ENCODE assay signal across 24 cellular contexts in genomic region chr16:88960516-88960915, GRCh38. TPM values are rescaled to one million over a fixed set of nuclear protein-coding genes. Genes with fewer than 3 reads are reported as not detected.
DNase-seq lines count a peak whose midpoint lies in the region; ATAC-seq, FAIRE-seq and TF ChIP-seq lines count a peak whose summit lies in the region.
"Had no signal": no experiment of that assay in that cellular context is flagged by ENCODE, and none has a peak within 500 bp of the region (broad histone marks: within the 10 kb centered on the region; RNA-seq: fewer than 3 reads in every experiment).

No MANE protein-coding gene starts in this region.

- H3K9me1 ChIP-seq in K562 (ENCODE audit: control insufficient read depth, insufficient read depth, low read length): peaks cover 8% of the 10 kb centered on the region

- H3K27me3 Mint-ChIP-seq in IgD-negative memory B cell (no peaks in the 10 kb centered on the region), Caco-2 (ENCODE audit: insufficient read depth, unreplicated experiment) (peaks cover 40% of the 10 kb centered on the region)

- CTCF ChIA-PET in K562 (lab: Yijun Ruan, JAX; ENCODE audit: low intra/inter-chr PET ratio): no interaction called here
- CTCF ChIA-PET in Caco-2 (lab: Charles Lee): no interaction called here
- CTCF ChIA-PET in PC-3 (lab: Charles Lee): no interaction called here

- POLR2A ChIA-PET in K562 (lab: Yijun Ruan, JAX) (no interaction called here), Caco-2 (lab: Charles Lee) (no interaction called here), PC-3 (lab: Charles Lee; ENCODE audit: unreplicated experiment) (no interaction called here)

- BruUV-seq in K562 (replicated peaks; lab: Mats Ljungman, UMichigan) (no TSS peak), Caco-2 (replicated peaks; lab: Mats Ljungman, UMichigan) (no TSS peak), PC-3 (replicated peaks; lab: Mats Ljungman, UMichigan) (no TSS peak)

- peaks cover 20 to 30% (median 23%) of the 10 kb centered on the region in 3 donors for H3K4me1 Mint-ChIP-seq in IgD-negative memory B cell
- H3K4me1 Mint-ChIP-seq in Caco-2 (ENCODE audit: low read depth, unreplicated experiment): no peaks in the 10 kb centered on the region

- H3K36me3 Mint-ChIP-seq in IgD-negative memory B cell (peaks cover 11% of the 10 kb centered on the region), Caco-2 (ENCODE audit: insufficient read depth, unreplicated experiment) (no peaks in the 10 kb centered on the region)
- H3K36me3 Mint-ChIP-seq: CD4-positive, CD25-positive, alpha-beta regulatory T cell; CD8-positive, alpha-beta T cell had no signal

- H2AFZ ChIP-seq in K562 (ENCODE audit: low read depth, low read length) (no peak overlapping the region), PC-3 (ENCODE audit: low read length) (no peak overlapping the region)

- WGBS in K562 (ENCODE audit: insufficient coverage, low coverage, missing lambda C conversion rate): 85% methylated on average over 3 of the region's 3 CpGs

- no peak overlapping the region for H3K9ac ChIP-seq in BLaER1
- H3K9ac ChIP-seq in K562 (ENCODE audit: insufficient read depth in 1 of 2, low read depth in 2 of 2, low read length in 2 of 2): no peak overlapping the region
- no peak overlapping the region for H3K9ac ChIP-seq in PC-3 (ENCODE audit: low read length)

- no peak for TF ChIP-seq POLR2A in K562 (conservative IDR thresholded peaks at IDR 0.05)

- no peak for TF ChIP-seq CTCF in right atrium auricular region (IDR thresholded peaks at IDR 0.05)
- TF ChIP-seq CTCF in K562 (IDR thresholded peaks at IDR 0.05 in 2 of 3, conservative IDR thresholded peaks at IDR 0.05 in 1 of 3; ENCODE audit: insufficient read depth in 2 of 3, low read depth in 1 of 3, low read length in 3 of 3): no peak
- no peak for TF ChIP-seq CTCF in Caco-2 (IDR thresholded peaks at IDR 0.05; ENCODE audit: insufficient read depth in 1 of 2, low read depth in 1 of 2, low read length in 1 of 2, severe bottlenecking in 1 of 2, unreplicated experiment in 1 of 2)
- TF ChIP-seq CTCF in PC-3 (conservative IDR thresholded peaks at IDR 0.05; ENCODE audit: low read depth, low read length): no peak

- TF ChIP-seq RAD21 in K562 (CRISPR knock-in tag; conservative IDR thresholded peaks at IDR 0.05 in 1 of 2, IDR thresholded peaks at IDR 0.05 in 1 of 2): no peak

- intact Hi-C loops in Right ventricle myocardium inferior (cut with DNase I): loop anchor here (10.0 kb wide), 1 partner anchor 454 kb away; no protein-coding TSS in a partner anchor
- intact Hi-C loops in K562 (cut with micrococcal nuclease): no loop called here
- intact Hi-C loops in Caco-2 (cut with micrococcal nuclease; ENCODE audit: unreplicated experiment): no loop called here
- intact Hi-C loops in PC-3 (cut with micrococcal nuclease): no loop called here

- no peak overlapping the region for H3K27ac ChIP-seq in right atrium auricular region
- H3K27ac ChIP-seq in BLaER1: no peak overlapping the region
- no peak overlapping the region for H3K27ac ChIP-seq in K562 (ENCODE audit: extremely low read depth, low read depth, low read length)
- H3K27ac ChIP-seq in PC-3 (ENCODE audit: low read length): no peak overlapping the region
- H3K27ac ChIP-seq: C4-2B had no signal

- no peak for FAIRE-seq in K562 (lab: Jason Lieb, UNC)
- FAIRE-seq: D721Med, GM12891, GM18507, H54 had no signal

- H3F3A ChIP-seq in PC-3 (ENCODE audit: low read length, unreplicated experiment): no peaks in the 10 kb centered on the region

- peaks cover 95% of the 10 kb centered on the region for H3K79me2 ChIP-seq in K562 (ENCODE audit: control insufficient read depth, insufficient read depth, low read length)
- H3K79me2 ChIP-seq in PC-3 (ENCODE audit: low read length): no peaks in the 10 kb centered on the region

- no peak for ATAC-seq in Right ventricle myocardium inferior
- no peak for ATAC-seq in K562
- ATAC-seq in PC-3: no peak
- ATAC-seq: CD8-positive, alpha-beta T cell had no signal

- TF ChIP-seq EP300 in K562 (IDR thresholded peaks at IDR 0.05; ENCODE audit: low read length): no peak

- DNase-seq in Right ventricle myocardium inferior (ENCODE audit: missing footprints): peak; percentile 25
- no peak for DNase-seq in right atrium auricular region (ENCODE audit: low spot score)
- no peak for DNase-seq in K562 (ENCODE audit: extremely low read depth in 1 of 4, low spot score in 3 of 4)
- DNase-seq in Caco-2: no peak
- DNase-seq in PC-3: no peak
- no peak for DNase-seq in DMS79 (lab: John Stamatoyannopoulos, UW)
- DNase-seq: CD4-positive, CD25-positive, alpha-beta regulatory T cell; DMS 273 treated with DMSO at 0.1 percent for 48 hours; DMS79 treated with DMSO at 0.1 percent for 48 hours; GF-D8; GOT3; HFFc6 had no signal

- in situ Hi-C loops in K562 (cut with MboI): no loop called here

- H3K27me3 ChIP-seq in right atrium auricular region: no peaks in the 10 kb centered on the region
- no peaks in the 10 kb centered on the region for H3K27me3 ChIP-seq in BLaER1
- no peaks in the 10 kb centered on the region for H3K27me3 ChIP-seq in K562 (ENCODE audit: control insufficient read depth in 2 of 2, insufficient read depth in 2 of 2, low read length in 2 of 2)
- peaks cover 2% of the 10 kb centered on the region for H3K27me3 ChIP-seq in Caco-2 (replicated peaks; ENCODE audit: control insufficient read depth, insufficient read depth, low read length)
- peaks cover 9% of the 10 kb centered on the region; the same call in 1 of the 2 replicates for H3K27me3 ChIP-seq in PC-3 (ENCODE audit: low read length)

- peak overlapping the region; percentile 96; the same call in 1 of the 2 replicates for H3K4me2 ChIP-seq in BLaER1
- no peak overlapping the region for H3K4me2 ChIP-seq in K562 (ENCODE audit: insufficient read depth, low read length)
- H3K4me2 ChIP-seq in PC-3 (ENCODE audit: low read length): no peak overlapping the region

- no peaks in the 10 kb centered on the region for H3K9me2 ChIP-seq in PC-3 (replicated peaks; ENCODE audit: low read length)

- H3K9me3 ChIP-seq in right atrium auricular region: no peaks in the 10 kb centered on the region
- H3K9me3 ChIP-seq in BLaER1: peaks cover 3% of the 10 kb centered on the region; the same call in 1 of the 2 replicates
- peaks cover 2% of the 10 kb centered on the region; the same call in 1 of the 2 replicates for H3K9me3 ChIP-seq in K562 (replicated peaks; ENCODE audit: control insufficient read depth, insufficient read depth, low read depth, low read length)
- no peaks in the 10 kb centered on the region for H3K9me3 ChIP-seq in Caco-2
- no peaks in the 10 kb centered on the region for H3K9me3 ChIP-seq in PC-3 (ENCODE audit: low read length)
- H3K9me3 ChIP-seq: HAP-1 had no signal

- H3K36me3 ChIP-seq in right atrium auricular region: no peaks in the 10 kb centered on the region
- peaks cover 47% of the 10 kb centered on the region for H3K36me3 ChIP-seq in BLaER1
- peaks cover 91% of the 10 kb centered on the region for H3K36me3 ChIP-seq in K562 (ENCODE audit: control insufficient read depth, insufficient read depth, low read length)
- H3K36me3 ChIP-seq in Caco-2 (ENCODE audit: control insufficient read depth, insufficient read depth, low read length): no peaks in the 10 kb centered on the region
- H3K36me3 ChIP-seq in PC-3 (ENCODE audit: low read depth, low read length): no peaks in the 10 kb centered on the region
- H3K36me3 ChIP-seq: HAP-1 had no signal

- H3K4me3 Mint-ChIP-seq in IgD-negative memory B cell (peak overlapping the region in 1 of 4 donors; percentile 22), Caco-2 (ENCODE audit: unreplicated experiment) (no peak overlapping the region)
- H3K4me3 Mint-ChIP-seq: CD4-positive, CD25-positive, alpha-beta regulatory T cell; CD8-positive, alpha-beta T cell; HFFc6 had no signal

- H3K4me1 ChIP-seq in right atrium auricular region (peaks cover 0 to 4% of the 10 kb centered on the region in 2 donors), BLaER1 (peaks cover 89% of the 10 kb centered on the region), K562 (replicated peaks in 1 of 2; ENCODE audit: control insufficient read depth in 2 of 2, insufficient read depth in 2 of 2, low read length in 2 of 2) (peaks cover 21 to 49% of the 10 kb centered on the region in 2 experiments; a peak in 4 of 5 replicates), Caco-2 (no peaks in the 10 kb centered on the region), PC-3 (ENCODE audit: insufficient read depth, low read length) (no peaks in the 10 kb centered on the region)
- H3K4me1 ChIP-seq: HAP-1 had no signal

- H3K27ac Mint-ChIP-seq in IgD-negative memory B cell: peak overlapping the region in 2 of 3 donors; percentile 12 to 40
- H3K27ac Mint-ChIP-seq in Caco-2 (ENCODE audit: unreplicated experiment): no peak overlapping the region
- H3K27ac Mint-ChIP-seq: CD4-positive, CD25-positive, alpha-beta regulatory T cell; CD8-positive, alpha-beta T cell; HFFc6 had no signal

- peaks cover 95% of the 10 kb centered on the region for H4K20me1 ChIP-seq in BLaER1
- H4K20me1 ChIP-seq in K562 (replicated peaks; ENCODE audit: control insufficient read depth, insufficient read depth, low read length): peaks cover 36% of the 10 kb centered on the region
- H4K20me1 ChIP-seq in PC-3 (ENCODE audit: low read length): no peaks in the 10 kb centered on the region

- no peak overlapping the region for H3K4me3 ChIP-seq in right atrium auricular region
- no peak overlapping the region for H3K4me3 ChIP-seq in BLaER1
- no peak overlapping the region for H3K4me3 ChIP-seq in K562
- H3K4me3 ChIP-seq in Caco-2 (ENCODE audit: low read depth, low read length): no peak overlapping the region
- no peak overlapping the region for H3K4me3 ChIP-seq in PC-3 (ENCODE audit: low read length)
- H3K4me3 ChIP-seq: HAP-1 had no signal

- H3K9me3 Mint-ChIP-seq in IgD-negative memory B cell (no peaks in the 10 kb centered on the region), Caco-2 (ENCODE audit: unreplicated experiment) (no peaks in the 10 kb centered on the region)
- H3K9me3 Mint-ChIP-seq: CD8-positive, alpha-beta T cell; HFFc6 had no signal

RNA-seq across cellular contexts. Expression of gene CBFA2T3, which starts 16.5 kb away (rescaled TPM):
- total RNA-seq in Right ventricle myocardium inferior (11.1 TPM), right atrium auricular region (1 to 10 TPM; 1.1 to 2.6 TPM), K562 (2014; rRNA removed) (13.5 and 20.8 TPM in 2 replicates), K562 (2014; rRNA removed; fragmentation: Illumina TruSeq; extraction: Trizol) (3.9 and 5.9 TPM in 2 replicates), K562 (2015; rRNA removed; fragmentation: Illumina TruSeq; extraction: Trizol) (6.7 and 7.8 TPM in 2 replicates), K562 (2021) (114 and 145 TPM in 2 replicates), Caco-2 (2022) (0.35 and 2.1 TPM in 2 replicates), PC-3 (2014; rRNA removed) (not detected in 2 replicates)
- polyA plus RNA-seq in IgD-negative memory B cell (38.8 TPM), K562 (2011; rRNA removed) (6.4 and 11.3 TPM in 2 replicates), K562 (2014; fragmentation: Illumina TruSeq; extraction: Trizol) (24.2 and 46.3 TPM in 2 replicates), K562 (2014; fragmentation: Nextera tagmentation; extraction: Ambion mirVana) (1 to 10 TPM; 2.3 to 2.7 TPM), K562 (2014; rRNA removed) (34.3 and 35.3 TPM in 2 replicates)
- 73.4 and 198 TPM in 2 replicates for total RNA-seq in K562 (2011; cell fraction: chromatin; rRNA removed; ENCODE audit: low replicate concordance)
- total RNA-seq in K562 (2011; cell fraction: nucleolus; rRNA removed): 67.4 and 69.3 TPM in 2 replicates
- 45.3 and 67.3 TPM in 2 replicates for total RNA-seq in K562 (2011; cell fraction: nucleoplasm; rRNA removed)
- polyA plus RNA-seq in K562 (2011; cell fraction: cytosol; rRNA removed): 5.6 and 15.0 TPM in 2 replicates
- 67.2 and 126 TPM in 2 replicates for polyA plus RNA-seq in K562 (2011; cell fraction: nucleus; rRNA removed)
- polyA plus RNA-seq in K562 (2012): 55.0 and 86.5 TPM in 2 replicates
- polyA minus RNA-seq in K562 (2011; rRNA and poly(A)+ RNA removed): 9.5 and 9.7 TPM in 2 replicates
- 32.1 and 46.1 TPM in 2 replicates for polyA minus RNA-seq in K562 (2011; cell fraction: cytosol; rRNA and poly(A)+ RNA removed)
- polyA minus RNA-seq in K562 (2011; cell fraction: nucleus; rRNA and poly(A)+ RNA removed): 21.1 and 34.5 TPM in 2 replicates
- total RNA-seq: A172, Daoy, HFFc6 had no signal
- polyA plus RNA-seq: BJ had no signal
